In the genomic region with DNA sequence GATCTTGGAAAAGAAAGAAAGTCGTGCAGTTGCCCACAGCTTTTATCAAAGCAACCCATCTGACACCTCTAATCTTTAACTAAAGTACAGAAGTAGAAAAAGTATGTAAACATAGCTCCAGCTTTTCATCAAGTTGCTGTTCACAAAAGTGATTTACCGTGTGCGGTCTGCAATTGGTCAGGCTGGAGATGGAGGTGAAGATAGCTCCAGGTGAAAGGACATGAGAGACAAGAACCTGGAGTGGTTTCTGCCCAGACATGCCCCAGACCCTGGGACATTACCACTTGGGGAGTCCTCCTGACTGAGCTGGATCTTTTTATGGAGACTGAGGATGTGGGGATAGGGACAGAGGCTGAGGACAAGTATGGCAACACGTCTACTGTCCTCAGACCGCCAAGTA, we compare ENCODE assay signal across 22 cellular contexts.
DNase-seq lines count a peak whose midpoint lies in the region; ATAC-seq and TF ChIP-seq lines count a peak whose summit lies in the region.
"Had no signal": no experiment of that assay in that cellular context is flagged by ENCODE, and none has a peak within 500 bp of the region (broad histone marks: within the 10 kb centered on the region; RNA-seq: fewer than 3 reads in every experiment).

No MANE protein-coding gene starts in this region.

- H3K23ac ChIP-seq in IMR-90 (ENCODE audit: low read depth, low read length): no peak overlapping the region

- CTCF ChIA-PET in IMR-90 (lab: Yijun Ruan, JAX): interaction anchor here (1.2 kb wide), 2 partner anchors 140 to 142 kb away, joined by 3 to 6 read pairs; no protein-coding TSS in a partner anchor
- CTCF ChIA-PET in OCI-LY7 (lab: Charles Lee; ENCODE audit: unreplicated experiment): no interaction called here

- no peak overlapping the region for H2BK20ac ChIP-seq in IMR-90 (ENCODE audit: low read depth, low read length)

- H3K18ac ChIP-seq in IMR-90 (ENCODE audit: low read depth, low read length): peak overlapping the region; percentile 47

- dilution Hi-C loops in IMR-90 (cut with HindIII; ENCODE audit: low sequenced_read_pairs, unreplicated experiment): no loop called here

- TF ChIP-seq CTCF in IMR-90 (conservative IDR thresholded peaks at IDR 0.05; ENCODE audit: low read depth, low read length) (no peak), mesothelial cell of epicardium (IDR thresholded peaks at IDR 0.05; ENCODE audit: unreplicated experiment) (no peak), type B pancreatic cell (conservative IDR thresholded peaks at IDR 0.05) (no peak), OCI-LY7 (conservative IDR thresholded peaks at IDR 0.05; ENCODE audit: low read length) (no peak)

- H4K91ac ChIP-seq in IMR-90 (ENCODE audit: insufficient read depth, low read depth, low read length): no peak overlapping the region; the same call in 1 of the 2 replicates

- no peak for TF ChIP-seq RAD21 in IMR-90 (IDR thresholded peaks at IDR 0.05; ENCODE audit: low read length)

- H3K4me3 ChIP-seq in IMR-90 (ENCODE audit: insufficient read depth, low read depth, low read length) (no peak overlapping the region), OCI-LY7 (ENCODE audit: low read depth, low read length, poor library complexity, severe bottlenecking) (no peak overlapping the region)
- H3K4me3 ChIP-seq: A549; BLaER1 treated with 17β-estradiol and CSF1 and Interleukin-3, amounts not matched to agents 10 nM and 100 nM; GM23248 had no signal

- H3K36me3 Mint-ChIP-seq in mesothelial cell of epicardium: peaks cover 30% of the 10 kb centered on the region
- H3K36me3 Mint-ChIP-seq in type B pancreatic cell: peaks cover 21% of the 10 kb centered on the region

- H3K4me2 ChIP-seq in IMR-90 (ENCODE audit: low read depth, low read length): no peak overlapping the region
- H3K4me2 ChIP-seq in OCI-LY7 (ENCODE audit: low read length): no peak overlapping the region
- H3K4me2 ChIP-seq: A549; BLaER1 treated with 17β-estradiol and CSF1 and Interleukin-3, amounts not matched to agents 10 nM and 100 nM; KMS-11 had no signal

- DNase-seq in IMR-90 (no peak), amniotic epithelial cell (ENCODE audit: low read depth) (peak; percentile 45), mesothelial cell of epicardium (ENCODE audit: low spot score in 2 of 2, unreplicated experiment in 2 of 2) (no peak), type B pancreatic cell (ENCODE audit: extremely low spot score, unreplicated experiment) (no peak), SK-N-DZ (ENCODE audit: low spot score) (no peak), NCI-H1436 treated with DMSO at 0.1 percent for 48 hours (lab: John Stamatoyannopoulos, UW) (no peak), OCI-LY7 (ENCODE audit: low spot score) (no peak)
- DNase-seq: AML-193; CD4-positive, alpha-beta T cell; DMS53; GM23248; HCEC 1CT; NCI-H1092; NCI-H1436; NCI-H187 treated with DMSO at 0.1 percent for 48 hours; NCI-H446; NCI-H526 treated with DMSO at 0.1 percent for 48 hours; Right ventricle myocardium superior; RPMI8226 had no signal

- H4K8ac ChIP-seq in IMR-90 (ENCODE audit: low read depth in 2 of 2, low read length in 2 of 2): no peak overlapping the region; a peak in 1 of 4 replicates

- H3K27ac Mint-ChIP-seq in mesothelial cell of epicardium: peak overlapping the region; percentile 75
- H3K27ac Mint-ChIP-seq in type B pancreatic cell: peak overlapping the region; percentile 59
- H3K27ac Mint-ChIP-seq: CD4-positive, alpha-beta T cell had no signal

- H3K36me3 ChIP-seq in IMR-90 (ENCODE audit: control insufficient read depth, insufficient read depth, low read length) (peaks cover 7% of the 10 kb centered on the region), OCI-LY7 (ENCODE audit: insufficient read depth, low read length) (no peaks in the 10 kb centered on the region)
- H3K36me3 ChIP-seq: BLaER1 treated with 17β-estradiol and CSF1 and Interleukin-3, amounts not matched to agents 10 nM and 100 nM had no signal

- peak overlapping the region; percentile 7; the same call in 1 of the 2 replicates for H3K4ac ChIP-seq in IMR-90 (ENCODE audit: low read depth, low read length)

- H3K27me3 Mint-ChIP-seq in mesothelial cell of epicardium (ENCODE audit: low read depth): no peaks in the 10 kb centered on the region
- H3K27me3 Mint-ChIP-seq in type B pancreatic cell: no peaks in the 10 kb centered on the region
- H3K27me3 Mint-ChIP-seq: CD4-positive, alpha-beta T cell had no signal

- H3K14ac ChIP-seq in IMR-90 (replicated peaks; ENCODE audit: low read depth, low read length): no peak overlapping the region

- no peak overlapping the region for H2AK5ac ChIP-seq in IMR-90 (ENCODE audit: low read depth, low read length)

- H2AFZ ChIP-seq in IMR-90 (replicated peaks; ENCODE audit: low read length, poor library complexity) (no peak overlapping the region), OCI-LY7 (ENCODE audit: low read length) (no peak overlapping the region)
- H2AFZ ChIP-seq: GM23248 had no signal

- no peak for TF ChIP-seq POLR2A in IMR-90 (IDR thresholded peaks at IDR 0.05; ENCODE audit: low read depth, low read length)

- H4K5ac ChIP-seq in IMR-90 (ENCODE audit: low read depth, low read length): peak overlapping the region; percentile 66; the same call in 1 of the 2 replicates

- in situ Hi-C loops in IMR-90 (cut with MboI; ENCODE audit: low sequenced_read_pairs): loop anchor here (5.0 kb wide), 1 partner anchor 137 kb away; no protein-coding TSS in a partner anchor

- POLR2A ChIA-PET in IMR-90 (lab: Charles Lee; ENCODE audit: unreplicated experiment): no interaction called here
- POLR2A ChIA-PET in OCI-LY7 (lab: Charles Lee): interaction anchor here (0.7 kb wide), 1 partner anchor 374 kb away, joined by 5 read pairs; no protein-coding TSS in a partner anchor

- H4K20me1 ChIP-seq in IMR-90 (ENCODE audit: insufficient read depth, low read length) (no peaks in the 10 kb centered on the region), OCI-LY7 (ENCODE audit: insufficient read depth, low read length) (no peaks in the 10 kb centered on the region)
- H4K20me1 ChIP-seq: BLaER1 treated with 17β-estradiol and CSF1 and Interleukin-3, amounts not matched to agents 10 nM and 100 nM had no signal

- H3K9me3 ChIP-seq in IMR-90 (ENCODE audit: control insufficient read depth, insufficient read depth, low read length): no peaks in the 10 kb centered on the region
- no peaks in the 10 kb centered on the region for H3K9me3 ChIP-seq in OCI-LY7 (ENCODE audit: low read length)
- H3K9me3 ChIP-seq: A549; BLaER1 treated with 17β-estradiol and CSF1 and Interleukin-3, amounts not matched to agents 10 nM and 100 nM had no signal

- H3K27me3 ChIP-seq in IMR-90 (ENCODE audit: control insufficient read depth, insufficient read depth, low read length): no peaks in the 10 kb centered on the region
- H3K27me3 ChIP-seq: BLaER1 treated with 17β-estradiol and CSF1 and Interleukin-3, amounts not matched to agents 10 nM and 100 nM had no signal

- H3K79me1 ChIP-seq in IMR-90 (ENCODE audit: low read depth in 1 of 2, low read length in 2 of 2): peaks cover 0 to 5% of the 10 kb centered on the region in 2 experiments; a peak in 1 of 4 replicates

- H3K27ac ChIP-seq in IMR-90 (ENCODE audit: insufficient read depth, low read length): no peak overlapping the region
- no peak overlapping the region for H3K27ac ChIP-seq in OCI-LY7 (ENCODE audit: low read depth, low read length, poor library complexity, severe bottlenecking)
- H3K27ac ChIP-seq: A549; BLaER1 treated with 17β-estradiol and CSF1 and Interleukin-3, amounts not matched to agents 10 nM and 100 nM; GM23248; KMS-11 had no signal

- no peak overlapping the region for H2BK120ac ChIP-seq in IMR-90 (ENCODE audit: low read depth, low read length)

- ATAC-seq in IMR-90 (ENCODE audit: low read depth): no peak
- ATAC-seq: A549 had no signal

- H2AK9ac ChIP-seq in IMR-90 (replicated peaks; ENCODE audit: low read depth, low read length, poor library complexity): no peak overlapping the region

- H3K56ac ChIP-seq in IMR-90 (ENCODE audit: extremely low read depth, insufficient read depth, low read length): no peak overlapping the region

- H3K9me2 ChIP-seq in OCI-LY7 (ENCODE audit: insufficient read depth, low read length): no peaks in the 10 kb centered on the region

- H3K9me1 ChIP-seq in IMR-90 (ENCODE audit: insufficient read depth, low read length): no peaks in the 10 kb centered on the region

- H2BK5ac ChIP-seq in IMR-90 (ENCODE audit: low read depth, low read length, poor library complexity, severe bottlenecking): no peak overlapping the region

- no peak overlapping the region for H2BK15ac ChIP-seq in IMR-90 (ENCODE audit: low read depth, low read length)

- no peaks in the 10 kb centered on the region for H3K79me2 ChIP-seq in OCI-LY7 (ENCODE audit: insufficient read depth, low read depth, low read length)

- peaks cover 10% of the 10 kb centered on the region for H3K4me1 ChIP-seq in IMR-90 (ENCODE audit: control insufficient read depth, insufficient read depth, low read length)
- H3K4me1 ChIP-seq in OCI-LY7 (ENCODE audit: insufficient read depth, low read length, poor library complexity, severe bottlenecking): no peaks in the 10 kb centered on the region
- H3K4me1 ChIP-seq: A549; BLaER1 treated with 17β-estradiol and CSF1 and Interleukin-3, amounts not matched to agents 10 nM and 100 nM had no signal

- H3K9ac ChIP-seq in IMR-90 (ENCODE audit: low read depth, low read length): no peak overlapping the region
- H3K9ac ChIP-seq: BLaER1 treated with 17β-estradiol and CSF1 and Interleukin-3, amounts not matched to agents 10 nM and 100 nM; GM23248; KMS-11 had no signal

- BruUV-seq in IMR-90 (replicated peaks; lab: Mats Ljungman, UMichigan): no TSS peak
- no TSS peak for BruUV-seq in OCI-LY7 (replicated peaks; lab: Mats Ljungman, UMichigan)

- WGBS in IMR-90 (ENCODE audit: extremely low coverage in 2 of 2, insufficient read length in 1 of 2), 2 experiments: 100% methylated on average over 1 of the region's 5 CpGs; no CpG with 5 or more reads in 1 of the 2 experiments

- peaks cover 16% of the 10 kb centered on the region for H3K4me1 Mint-ChIP-seq in mesothelial cell of epicardium
- H3K4me1 Mint-ChIP-seq in type B pancreatic cell (ENCODE audit: unreplicated experiment): peaks cover 6% of the 10 kb centered on the region

- H3K9me3 Mint-ChIP-seq in mesothelial cell of epicardium (no peaks in the 10 kb centered on the region), type B pancreatic cell (no peaks in the 10 kb centered on the region)

- H3K4me3 Mint-ChIP-seq in mesothelial cell of epicardium (no peak overlapping the region), type B pancreatic cell (no peak overlapping the region)
- H3K4me3 Mint-ChIP-seq: CD4-positive, alpha-beta T cell had no signal

- intact Hi-C loops in IMR-90 (cut with micrococcal nuclease): no loop called here
- intact Hi-C loops in OCI-LY7 (cut with micrococcal nuclease; ENCODE audit: unreplicated experiment): no loop called here

TF ChIP-seq in IMR-90, 13 proteins besides CTCF, POLR2A, EP300 and RAD21 (continues in another document):
- TF ChIP-seq MAZ (IDR thresholded peaks at IDR 0.05; ENCODE audit: borderline replicate concordance, low read depth, low read length): no peak
